8 cellular contexts compared by ENCODE assay signal in genomic region chr3:150787741-150788370, GRCh38. TPM values are rescaled to one million over a fixed set of nuclear protein-coding genes. Genes with fewer than 3 reads are reported as not detected.
DNase-seq lines count a peak whose midpoint lies in the region; ATAC-seq and TF ChIP-seq lines count a peak whose summit lies in the region.

No MANE protein-coding gene starts in this region.

- H4K20me1 ChIP-seq in DOHH2 (ENCODE audit: control insufficient read depth, insufficient read depth, low read depth, low read length) (no peaks in the 10 kb centered on the region), Loucy (ENCODE audit: insufficient read depth, low read length, poor library complexity, severe bottlenecking) (no peaks in the 10 kb centered on the region)

- H3K27ac ChIP-seq in DOHH2 (ENCODE audit: low read depth, low read length) (no peak overlapping the region), SK-N-MC (no peak overlapping the region)

- no peak overlapping the region for H3K27ac Mint-ChIP-seq in type B pancreatic cell

- DNase-seq in SK-N-MC (ENCODE audit: low read depth, low spot score) (peak; percentile 34), globus pallidus (ENCODE audit: low spot score) (peak; percentile 77), pons (ENCODE audit: low spot score) (peak; percentile 81), type B pancreatic cell (ENCODE audit: extremely low spot score, unreplicated experiment) (peak; percentile 81)
- DNase-seq in activated naive CD4-positive, alpha-beta T cell (lab: John Stamatoyannopoulos, UW): peak; percentile 36 to 78 (median 66)

- H3K27me3 ChIP-seq in DOHH2 (ENCODE audit: control insufficient read depth, low read length) (peaks cover 25% of the 10 kb centered on the region), Loucy (ENCODE audit: insufficient read depth, low read length, poor library complexity, severe bottlenecking) (no peaks in the 10 kb centered on the region)

- H3K9ac ChIP-seq in Loucy (ENCODE audit: low read depth, low read length, poor library complexity, severe bottlenecking) (no peak overlapping the region), SK-N-MC (ENCODE audit: insufficient read length) (no peak overlapping the region)

- H3K36me3 Mint-ChIP-seq in type B pancreatic cell: no peaks in the 10 kb centered on the region

- peak overlapping the region; percentile 86 for H2AFZ ChIP-seq in Loucy (ENCODE audit: low read length)

- no peak overlapping the region for H3K4me2 ChIP-seq in DOHH2 (ENCODE audit: low read length)
- H3K4me2 ChIP-seq in Loucy (ENCODE audit: low read depth, low read length, poor library complexity, severe bottlenecking): peak overlapping the region; percentile 36

- H3K9me3 Mint-ChIP-seq in type B pancreatic cell: no peaks in the 10 kb centered on the region

- no peaks in the 10 kb centered on the region for H3K36me3 ChIP-seq in DOHH2 (ENCODE audit: control insufficient read depth, low read length)
- no peaks in the 10 kb centered on the region for H3K36me3 ChIP-seq in Loucy (ENCODE audit: insufficient read depth, low read length)
- H3K36me3 ChIP-seq in SK-N-MC (ENCODE audit: insufficient read depth, low read length): no peaks in the 10 kb centered on the region

- H3K27me3 Mint-ChIP-seq in type B pancreatic cell: peaks cover 26% of the 10 kb centered on the region

- no peak overlapping the region for H3K4me3 ChIP-seq in DOHH2 (ENCODE audit: low read length)
- no peak overlapping the region for H3K4me3 ChIP-seq in Loucy (ENCODE audit: low read length, poor library complexity, severe bottlenecking)
- no peak overlapping the region for H3K4me3 ChIP-seq in SK-N-MC

- no peaks in the 10 kb centered on the region for H3K9me2 ChIP-seq in DOHH2 (replicated peaks; ENCODE audit: control insufficient read depth, low read length)
- H3K9me2 ChIP-seq in Loucy (replicated peaks; ENCODE audit: low read depth, low read length): no peaks in the 10 kb centered on the region

- H3F3A ChIP-seq in DOHH2 (ENCODE audit: control insufficient read depth, insufficient read depth) (no peaks in the 10 kb centered on the region), Loucy (ENCODE audit: low read depth) (no peaks in the 10 kb centered on the region)

- TF ChIP-seq CTCF in DOHH2 (IDR thresholded peaks at IDR 0.05; ENCODE audit: low read depth, low read length, poor library complexity, severe bottlenecking): peak; percentile 97
- TF ChIP-seq CTCF in Loucy (conservative IDR thresholded peaks at IDR 0.05; ENCODE audit: low read length): peak; percentile 99
- peak; percentile 98 for TF ChIP-seq CTCF in type B pancreatic cell (conservative IDR thresholded peaks at IDR 0.05)

- peaks cover 5% of the 10 kb centered on the region for H3K4me1 Mint-ChIP-seq in type B pancreatic cell (ENCODE audit: unreplicated experiment)

- ATAC-seq in GM21825 (IDR thresholded peaks at IDR 0.05; ENCODE audit: unreplicated experiment): peak; percentile 74

- H3K9me3 ChIP-seq in DOHH2 (ENCODE audit: control insufficient read depth, insufficient read depth, low read length): no peaks in the 10 kb centered on the region
- H3K9me3 ChIP-seq in Loucy (ENCODE audit: insufficient read depth, low read depth, low read length): no peaks in the 10 kb centered on the region
- no peaks in the 10 kb centered on the region for H3K9me3 ChIP-seq in SK-N-MC (ENCODE audit: low read depth, low read length)

- H3K79me2 ChIP-seq in DOHH2 (ENCODE audit: control insufficient read depth, low read length) (no peaks in the 10 kb centered on the region), Loucy (ENCODE audit: insufficient read depth, low read length) (no peaks in the 10 kb centered on the region)

- no peak overlapping the region for H3K4me3 Mint-ChIP-seq in type B pancreatic cell

- H3K4me1 ChIP-seq in DOHH2 (ENCODE audit: control insufficient read depth, low read length): peaks cover 6% of the 10 kb centered on the region; the same call in 1 of the 2 replicates
- H3K4me1 ChIP-seq in Loucy (ENCODE audit: insufficient read depth, low read length, poor library complexity, severe bottlenecking): no peaks in the 10 kb centered on the region

RNA-seq across cellular contexts. Expression of gene SIAH2, which starts 24.9 kb away (rescaled TPM):
- 18.2 and 26.6 TPM in 2 replicates for total RNA-seq in type B pancreatic cell (ENCODE audit: low replicate concordance)
